ENCODE assay signal across 26 cellular contexts in the genomic region with DNA sequence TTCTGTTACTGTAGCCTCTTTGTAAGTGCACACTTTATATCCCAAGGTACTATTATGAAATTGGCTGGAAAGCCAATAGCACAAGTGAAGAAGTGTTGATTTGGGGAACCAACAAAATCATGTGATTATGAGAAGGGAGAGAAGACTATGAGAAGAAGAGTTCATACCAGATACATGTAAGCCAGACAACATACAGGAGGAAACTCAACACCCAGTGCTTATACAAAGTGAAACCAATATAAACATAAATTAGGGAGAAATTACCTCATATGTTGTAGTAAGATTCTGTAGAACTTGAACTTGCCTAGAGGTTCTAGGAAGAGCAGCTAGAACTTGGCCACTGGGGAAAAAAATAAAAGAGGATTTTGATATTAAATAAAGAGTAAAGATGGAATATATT. TPM values are rescaled to one million over a fixed set of nuclear protein-coding genes. Genes with fewer than 3 reads are reported as not detected.
DNase-seq lines count a peak whose midpoint lies in the region; ATAC-seq, FAIRE-seq and TF ChIP-seq lines count a peak whose summit lies in the region.
"Had no signal": no experiment of that assay in that cellular context is flagged by ENCODE, and none has a peak within 500 bp of the region (broad histone marks: within the 10 kb centered on the region; RNA-seq: fewer than 3 reads in every experiment).

No MANE protein-coding gene starts in this region.

- H3K36me3 Mint-ChIP-seq in progenitor cell of endocrine pancreas (ENCODE audit: insufficient read depth): no peaks in the 10 kb centered on the region
- H3K36me3 Mint-ChIP-seq: CD14-positive monocyte; CD4-positive, alpha-beta memory T cell had no signal

- no peak overlapping the region for H3K27ac Mint-ChIP-seq in progenitor cell of endocrine pancreas
- H3K27ac Mint-ChIP-seq: CD14-positive monocyte, HFFc6 had no signal

- H3K4me3 Mint-ChIP-seq in progenitor cell of endocrine pancreas (ENCODE audit: low read depth): no peak overlapping the region
- H3K4me3 Mint-ChIP-seq: CD14-positive monocyte; CD4-positive, alpha-beta memory T cell; HFFc6 had no signal

- TF ChIP-seq CTCF in Loucy (conservative IDR thresholded peaks at IDR 0.05; ENCODE audit: low read length): no peak
- no peak for TF ChIP-seq CTCF in lower lobe of right lung (IDR thresholded peaks at IDR 0.05)
- TF ChIP-seq CTCF in progenitor cell of endocrine pancreas (IDR thresholded peaks at IDR 0.05; ENCODE audit: unreplicated experiment): no peak
- no peak for TF ChIP-seq CTCF in ascending aorta (IDR thresholded peaks at IDR 0.05)

- H3K9me2 ChIP-seq in Loucy (replicated peaks; ENCODE audit: low read depth, low read length): no peaks in the 10 kb centered on the region

- H3K36me3 ChIP-seq in Loucy (ENCODE audit: insufficient read depth, low read length): no peaks in the 10 kb centered on the region
- H3K36me3 ChIP-seq in lower lobe of right lung: no peaks in the 10 kb centered on the region
- H3K36me3 ChIP-seq in ascending aorta: no peaks in the 10 kb centered on the region
- H3K36me3 ChIP-seq: BE2C; BLaER1 treated with 17β-estradiol and CSF1 and Interleukin-3, amounts not matched to agents 10 nM and 100 nM; HAP-1 had no signal

- peak overlapping the region; percentile 21 for H3K9ac ChIP-seq in Loucy (ENCODE audit: low read depth, low read length, poor library complexity, severe bottlenecking)
- H3K9ac ChIP-seq: BLaER1 treated with 17β-estradiol and CSF1 and Interleukin-3, amounts not matched to agents 10 nM and 100 nM had no signal

- no peak overlapping the region for H3K4me3 ChIP-seq in Loucy (ENCODE audit: low read length, poor library complexity, severe bottlenecking)
- no peak overlapping the region for H3K4me3 ChIP-seq in lower lobe of right lung
- no peak overlapping the region for H3K4me3 ChIP-seq in ascending aorta
- H3K4me3 ChIP-seq: BLaER1 treated with 17β-estradiol and CSF1 and Interleukin-3, amounts not matched to agents 10 nM and 100 nM; HAP-1 had no signal

- DNase-seq in CD1c-positive myeloid dendritic cell (ENCODE audit: extremely low spot score): peak; percentile 52
- DNase-seq in OCI-M1 (lab: John Stamatoyannopoulos, UW): peak; percentile 11
- no peak for DNase-seq in lower lobe of right lung
- no peak for DNase-seq in progenitor cell of endocrine pancreas (ENCODE audit: low spot score, unreplicated experiment)
- no peak for DNase-seq in GM12891 (ENCODE audit: insufficient read length, low spot score)
- DNase-seq in ascending aorta (ENCODE audit: low spot score in 2 of 2): no peak
- DNase-seq: Calu3; CD4-positive, alpha-beta memory T cell; COR-L47; DMS53; DMS79 treated with DMSO at 0.1 percent for 48 hours; GF-D8; GOT3; HFFc6 had no signal

- no peak overlapping the region for H3K27ac ChIP-seq in lower lobe of right lung
- no peak overlapping the region for H3K27ac ChIP-seq in ascending aorta
- H3K27ac ChIP-seq: BLaER1 treated with 17β-estradiol and CSF1 and Interleukin-3, amounts not matched to agents 10 nM and 100 nM had no signal

- H3K79me2 ChIP-seq in Loucy (ENCODE audit: insufficient read depth, low read length): no peaks in the 10 kb centered on the region

- no peaks in the 10 kb centered on the region for H3K27me3 Mint-ChIP-seq in progenitor cell of endocrine pancreas

- TF ChIP-seq POLR2A in GM12891 (IDR thresholded peaks at IDR 0.05; ENCODE audit: low read depth, low read length): no peak

- peak overlapping the region; percentile 15 for H3K4me2 ChIP-seq in Loucy (ENCODE audit: low read depth, low read length, poor library complexity, severe bottlenecking)

- FAIRE-seq in GM12891 (lab: Jason Lieb, UNC): no peak
- FAIRE-seq: GM18507, H54 had no signal

- no peaks in the 10 kb centered on the region for H3K27me3 ChIP-seq in Loucy (ENCODE audit: insufficient read depth, low read length, poor library complexity, severe bottlenecking)
- no peaks in the 10 kb centered on the region for H3K27me3 ChIP-seq in lower lobe of right lung (ENCODE audit: low read depth)
- no peaks in the 10 kb centered on the region for H3K27me3 ChIP-seq in ascending aorta
- H3K27me3 ChIP-seq: BLaER1 treated with 17β-estradiol and CSF1 and Interleukin-3, amounts not matched to agents 10 nM and 100 nM had no signal

- ATAC-seq in lower lobe of right lung: peak; percentile 23 to 42
- no peak for ATAC-seq in GM19023 (IDR thresholded peaks at IDR 0.05; ENCODE audit: unreplicated experiment)

- H3K4me1 ChIP-seq in Loucy (ENCODE audit: insufficient read depth, low read length, poor library complexity, severe bottlenecking) (peaks cover 58% of the 10 kb centered on the region), lower lobe of right lung (no peaks in the 10 kb centered on the region), ascending aorta (no peaks in the 10 kb centered on the region)
- H3K4me1 ChIP-seq: BE2C, HAP-1 had no signal

- no peaks in the 10 kb centered on the region for H3K9me3 Mint-ChIP-seq in progenitor cell of endocrine pancreas (ENCODE audit: low read depth)
- H3K9me3 Mint-ChIP-seq: CD14-positive monocyte, HFFc6 had no signal

- intact Hi-C loops in lower lobe of right lung (cut with DNase I): no loop called here
- intact Hi-C loops in ascending aorta (cut with DNase I): no loop called here

- H3K9me3 ChIP-seq in Loucy (ENCODE audit: insufficient read depth, low read depth, low read length) (no peaks in the 10 kb centered on the region), lower lobe of right lung (no peaks in the 10 kb centered on the region), ascending aorta (no peaks in the 10 kb centered on the region)
- H3K9me3 ChIP-seq: BE2C, HAP-1 had no signal

- H2AFZ ChIP-seq in Loucy (ENCODE audit: low read length): peak overlapping the region; percentile 67; the same call in 1 of the 2 replicates

- H4K20me1 ChIP-seq in Loucy (ENCODE audit: insufficient read depth, low read length, poor library complexity, severe bottlenecking): no peaks in the 10 kb centered on the region
- H4K20me1 ChIP-seq: BLaER1 treated with 17β-estradiol and CSF1 and Interleukin-3, amounts not matched to agents 10 nM and 100 nM had no signal

- no peaks in the 10 kb centered on the region; the same call in 1 of the 2 replicates for H3F3A ChIP-seq in Loucy (ENCODE audit: low read depth)

- no peaks in the 10 kb centered on the region for H3K4me1 Mint-ChIP-seq in progenitor cell of endocrine pancreas (ENCODE audit: low read depth)
- H3K4me1 Mint-ChIP-seq: CD4-positive, alpha-beta memory T cell had no signal

TF ChIP-seq in GM12891, 5 proteins besides CTCF, POLR2A, EP300 and RAD21:
- TF ChIP-seq POU2F2 (IDR thresholded peaks at IDR 0.05; ENCODE audit: low read depth, low read length): no peak
- TF ChIP-seq POLR2AphosphoS5 (IDR thresholded peaks at IDR 0.05; ENCODE audit: low read depth, low read length): no peak
- TF ChIP-seq SPI1 (IDR thresholded peaks at IDR 0.05; ENCODE audit: low read depth, low read length): no peak
- TF ChIP-seq PAX5 (IDR thresholded peaks at IDR 0.05; ENCODE audit: insufficient read depth, low read length, severe bottlenecking): no peak
- no peak for TF ChIP-seq TAF1 (IDR thresholded peaks at IDR 0.05; ENCODE audit: low read depth, low read length)

RNA-seq across cellular contexts. Expression of a gene that starts 17.4 kb away (rescaled TPM):
- total RNA-seq in lower lobe of right lung: 33.5 TPM
- total RNA-seq in progenitor cell of endocrine pancreas: not detected in 2 replicates
- polyA plus RNA-seq in GM12891 (2012; ENCODE audit: low read depth, missing spikeins): 0.09 TPM
- total RNA-seq in ascending aorta: not detected
- total RNA-seq: A172; Calu3; CD4-positive, alpha-beta memory T cell; Daoy; G401; HFFc6 had no signal
- polyA plus RNA-seq: AG04450; CD4-positive, alpha-beta memory T cell had no signal

RNA-seq across cellular contexts. Expression of a gene that starts 34.9 kb away (rescaled TPM):
- total RNA-seq in lower lobe of right lung (52.0 TPM), progenitor cell of endocrine pancreas (61.4 and 65.9 TPM in 2 replicates), ascending aorta (25.8 TPM)
- 18.8 TPM for polyA plus RNA-seq in GM12891 (2012; ENCODE audit: low read depth, missing spikeins)

Comparison
In these comparisons a context has a peak if more than half of its experiments do, and no peak if none do; other contexts are left out.
1. DNase-seq: peak in CD1c-positive myeloid dendritic cell (single experiment) and OCI-M1 (single experiment); none in lower lobe of right lung (single experiment), progenitor cell of endocrine pancreas (single experiment), GM12891 (single experiment) and ascending aorta (0 of 2).
2. RNA of a gene that starts 17.4 kb away (total RNA-seq): 33.5 TPM in lower lobe of right lung (single experiment); not detected in progenitor cell of endocrine pancreas and not detected in ascending aorta (single experiment); every median in the first group is over 10 times any median in the second.